Comparison of ENCODE assay signal across 13 cellular contexts in the genomic region with DNA sequence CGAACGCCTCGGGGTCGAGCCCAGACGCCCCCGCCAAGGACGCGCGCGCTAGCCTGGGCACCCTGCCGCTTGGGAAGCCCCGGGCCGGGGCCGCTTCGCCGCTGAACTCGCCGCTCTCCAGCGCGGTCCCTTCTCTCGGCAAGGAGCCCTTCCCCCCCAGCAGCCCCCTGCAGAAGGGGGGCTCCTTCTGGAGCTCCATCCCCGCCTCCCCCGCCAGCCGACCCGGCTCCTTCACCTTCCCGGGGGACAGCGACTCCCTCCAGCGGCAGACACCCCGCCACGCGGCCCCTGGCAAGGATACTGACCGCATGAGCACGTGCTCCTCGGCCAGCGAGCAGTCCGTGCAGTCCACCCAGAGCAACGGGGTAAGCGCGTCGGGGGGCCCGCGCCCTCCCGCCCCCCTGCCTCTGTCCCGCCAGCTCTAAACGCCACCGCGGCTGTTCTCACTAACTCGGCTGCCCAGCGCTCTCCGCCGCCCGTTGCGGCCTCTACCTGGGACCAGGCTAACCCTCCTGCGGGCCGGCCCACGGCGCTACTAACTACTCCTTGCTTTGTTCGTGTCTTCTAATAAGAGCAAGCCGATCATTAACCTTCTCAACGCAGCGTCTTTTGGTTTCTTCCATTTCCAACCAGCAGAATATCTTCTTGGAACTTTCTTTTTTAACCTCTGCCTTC.
"Had no signal": no experiment of that assay in that cellular context is flagged by ENCODE, and none has a peak within 500 bp of the region (broad histone marks: within the 10 kb centered on the region; RNA-seq: fewer than 3 reads in every experiment).

No MANE protein-coding gene starts in this region.

- H3K4me1 ChIP-seq: breast epithelium had no signal

- ATAC-seq: gastroesophageal sphincter; natural killer cell treated with Interleukin-12 subunit alpha and Interleukin-12 subunit beta and Interleukin-15 and Interleukin-18, amount 100 ng/mL, for 72 hours had no signal

- H3K9me3 Mint-ChIP-seq: activated CD4-positive, alpha-beta T cell treated with anti-CD3 and anti-CD28 coated beads, Interleukin-2, amount 10 ng/mL, durations not matched to agents 7 days and 5 days had no signal

- FAIRE-seq: kidney, TTC549 had no signal

- DNase-seq: activated CD4-positive, alpha-beta T cell treated with anti-CD3 and anti-CD28 coated beads, Interleukin-2, amount 10 ng/mL, durations not matched to agents 7 days and 5 days; activated CD8-positive, alpha-beta memory T cell treated with anti-CD3 and anti-CD28 coated beads for 24 hours; activated gamma-delta T cell treated with Interleukin-2 at 50 U/mL for 16 hours; anterior cingulate cortex; kidney; mesendoderm; stimulated activated CD4-positive, alpha-beta T cell treated with anti-CD3 and anti-CD28 coated beads, Interleukin-1b, Interleukin-23, amount 100 ng/mL, for 48 hours; SW 1271 had no signal

- H3K27ac ChIP-seq: breast epithelium, gastroesophageal sphincter had no signal

- H3K27me3 Mint-ChIP-seq: activated CD4-positive, alpha-beta T cell treated with anti-CD3 and anti-CD28 coated beads, Interleukin-2, amount 10 ng/mL, durations not matched to agents 7 days and 5 days; natural killer cell treated with Interleukin-12 subunit alpha and Interleukin-12 subunit beta and Interleukin-15 and Interleukin-18, amount 100 ng/mL, for 72 hours had no signal

- H3K27ac Mint-ChIP-seq: activated CD4-positive, alpha-beta T cell treated with anti-CD3 and anti-CD28 coated beads, Interleukin-2, amount 10 ng/mL, durations not matched to agents 7 days and 5 days; natural killer cell treated with Interleukin-12 subunit alpha and Interleukin-12 subunit beta and Interleukin-15 and Interleukin-18, amount 100 ng/mL, for 72 hours had no signal

- H3K4me3 ChIP-seq: breast epithelium, dorsolateral prefrontal cortex, gastroesophageal sphincter had no signal

- H3K4me3 Mint-ChIP-seq: activated CD4-positive, alpha-beta T cell treated with anti-CD3 and anti-CD28 coated beads, Interleukin-2, amount 10 ng/mL, durations not matched to agents 7 days and 5 days; natural killer cell treated with Interleukin-12 subunit alpha and Interleukin-12 subunit beta and Interleukin-15 and Interleukin-18, amount 100 ng/mL, for 72 hours had no signal

- H3K9me3 ChIP-seq: breast epithelium, gastroesophageal sphincter had no signal

- H3K27me3 ChIP-seq: breast epithelium, dorsolateral prefrontal cortex, gastroesophageal sphincter had no signal
